ENCODE assay signal across 28 cellular contexts in the genomic region with DNA sequence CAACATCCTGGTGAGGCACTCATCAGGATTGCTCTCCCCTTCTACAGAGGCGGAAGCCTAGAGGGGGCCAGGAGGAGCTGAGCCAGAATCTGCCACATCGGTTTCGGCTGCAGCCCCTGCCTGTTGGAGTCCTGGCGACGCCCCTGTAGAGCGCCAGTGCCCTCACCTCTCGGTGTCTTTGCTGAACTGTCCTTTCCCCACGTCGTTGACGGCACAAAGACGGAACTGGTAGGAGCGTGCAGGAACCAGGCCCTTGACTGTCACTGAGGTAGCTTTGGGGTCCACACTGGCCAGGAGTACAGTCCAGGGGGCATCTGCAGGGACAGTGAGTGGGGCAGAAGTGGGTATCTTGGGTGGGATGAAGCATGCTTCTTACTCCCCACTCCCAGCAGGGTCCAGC.
"Had no signal": no experiment of that assay in that cellular context is flagged by ENCODE, and none has a peak within 500 bp of the region (broad histone marks: within the 10 kb centered on the region; RNA-seq: fewer than 3 reads in every experiment).

No MANE protein-coding gene starts in this region.

- H3K9me3 Mint-ChIP-seq: activated CD4-positive, alpha-beta memory T cell treated with anti-CD3 and anti-CD28 coated beads, Interleukin-2, amount 10 ng/mL, durations not matched to agents 7 days and 5 days; activated CD4-positive, alpha-beta T cell treated with anti-CD3 and anti-CD28 coated beads, Interleukin-2, amount 10 ng/mL, durations not matched to agents 7 days and 5 days; activated naive CD4-positive, alpha-beta T cell treated with anti-CD3 and anti-CD28 coated beads, Interleukin-2, amount 10 ng/mL, durations not matched to agents 7 days and 5 days; activated naive CD4-positive, alpha-beta T cell treated with anti-CD3 and anti-CD28 coated beads, Interleukin-2, amount 50 U/mL, for 72 hours; activated naive CD8-positive, alpha-beta T cell treated with anti-CD3 and anti-CD28 coated beads, Interleukin-2, amount 10 ng/mL, durations not matched to agents 7 days and 5 days; activated T-cell treated with anti-CD3 and anti-CD28 coated beads, Interleukin-2, amount 50 U/mL, for 24 hours; activated T-cell treated with anti-CD3 and anti-CD28 coated beads, Interleukin-2, amount 50 U/mL, for 72 hours; central memory CD8-positive, alpha-beta T cell; dendritic cell treated with granulocyte-macrophage colony-stimulating factor and Interleukin-4, amounts not matched to agents 40 ng/mL and 50 ng/mL, for 4 days; endodermal cell had no signal

- H3K36me3 ChIP-seq: brain microvascular endothelial cell had no signal

- H3K27me3 Mint-ChIP-seq: activated CD4-positive, alpha-beta memory T cell treated with anti-CD3 and anti-CD28 coated beads, Interleukin-2, amount 10 ng/mL, durations not matched to agents 7 days and 5 days; activated CD4-positive, alpha-beta T cell treated with anti-CD3 and anti-CD28 coated beads, Interleukin-2, amount 10 ng/mL, durations not matched to agents 7 days and 5 days; activated naive CD4-positive, alpha-beta T cell treated with anti-CD3 and anti-CD28 coated beads, Interleukin-2, amount 10 ng/mL, durations not matched to agents 7 days and 5 days; activated naive CD8-positive, alpha-beta T cell treated with anti-CD3 and anti-CD28 coated beads, Interleukin-2, amount 10 ng/mL, durations not matched to agents 7 days and 5 days; activated T-cell treated with anti-CD3 and anti-CD28 coated beads, Interleukin-2, amount 50 U/mL, for 24 hours; central memory CD8-positive, alpha-beta T cell; dendritic cell treated with granulocyte-macrophage colony-stimulating factor and Interleukin-4, amounts not matched to agents 40 ng/mL and 50 ng/mL, for 4 days had no signal

- H3K4me3 ChIP-seq: coronary artery, dorsolateral prefrontal cortex had no signal

- H3K4me3 Mint-ChIP-seq: activated CD4-positive, alpha-beta memory T cell treated with anti-CD3 and anti-CD28 coated beads, Interleukin-2, amount 10 ng/mL, durations not matched to agents 7 days and 5 days; activated CD4-positive, alpha-beta T cell treated with anti-CD3 and anti-CD28 coated beads, Interleukin-2, amount 10 ng/mL, durations not matched to agents 7 days and 5 days; activated naive CD4-positive, alpha-beta T cell treated with anti-CD3 and anti-CD28 coated beads, Interleukin-2, amount 10 ng/mL, durations not matched to agents 7 days and 5 days; activated naive CD8-positive, alpha-beta T cell treated with anti-CD3 and anti-CD28 coated beads, Interleukin-2, amount 10 ng/mL, durations not matched to agents 7 days and 5 days; activated T-cell treated with anti-CD3 and anti-CD28 coated beads, Interleukin-2, amount 50 U/mL, for 24 hours; activated T-cell treated with anti-CD3 and anti-CD28 coated beads, Interleukin-2, amount 50 U/mL, for 72 hours; central memory CD8-positive, alpha-beta T cell; dendritic cell treated with granulocyte-macrophage colony-stimulating factor and Interleukin-4, amounts not matched to agents 40 ng/mL and 50 ng/mL, for 4 days; endodermal cell had no signal

- H3K27me3 ChIP-seq: brain microvascular endothelial cell, dorsolateral prefrontal cortex had no signal

- H3K27ac Mint-ChIP-seq: activated CD4-positive, alpha-beta memory T cell treated with anti-CD3 and anti-CD28 coated beads, Interleukin-2, amount 10 ng/mL, durations not matched to agents 7 days and 5 days; activated CD4-positive, alpha-beta T cell treated with anti-CD3 and anti-CD28 coated beads, Interleukin-2, amount 10 ng/mL, durations not matched to agents 7 days and 5 days; activated naive CD4-positive, alpha-beta T cell treated with anti-CD3 and anti-CD28 coated beads, Interleukin-2, amount 10 ng/mL, durations not matched to agents 7 days and 5 days; activated naive CD8-positive, alpha-beta T cell treated with anti-CD3 and anti-CD28 coated beads, Interleukin-2, amount 10 ng/mL, durations not matched to agents 7 days and 5 days; activated T-cell treated with anti-CD3 and anti-CD28 coated beads, Interleukin-2, amount 50 U/mL, for 24 hours; activated T-cell treated with anti-CD3 and anti-CD28 coated beads, Interleukin-2, amount 50 U/mL, for 72 hours; dendritic cell treated with granulocyte-macrophage colony-stimulating factor and Interleukin-4, amounts not matched to agents 40 ng/mL and 50 ng/mL, for 4 days; endodermal cell had no signal

- ATAC-seq: activated naive CD4-positive, alpha-beta T cell treated with anti-CD3 and anti-CD28 coated beads, Interleukin-2, amount 50 U/mL, for 72 hours; activated T-cell treated with anti-CD3 and anti-CD28 coated beads, Interleukin-2, amount 50 U/mL, for 72 hours; esophagus mucosa had no signal

- FAIRE-seq: astrocyte, bronchial epithelial cell, frontal cortex had no signal

- H3K27ac ChIP-seq: brain microvascular endothelial cell, coronary artery, dorsolateral prefrontal cortex had no signal

- DNase-seq: activated CD4-positive, alpha-beta memory T cell treated with anti-CD3 and anti-CD28 coated beads, Interleukin-2, amount 10 ng/mL, durations not matched to agents 7 days and 5 days; activated CD4-positive, alpha-beta T cell treated with anti-CD3 and anti-CD28 coated beads for 1 hour; activated CD4-positive, alpha-beta T cell treated with anti-CD3 and anti-CD28 coated beads for 4 hours; activated CD4-positive, alpha-beta T cell treated with anti-CD3 and anti-CD28 coated beads, Interleukin-2, amount 10 ng/mL, durations not matched to agents 7 days and 5 days; activated CD4-positive, alpha-beta T cell treated with anti-CD3 and anti-CD28 coated beads, Interleukin-2, amount 50 U/mL, for 4 hours; activated CD8-positive, alpha-beta memory T cell treated with anti-CD3 and anti-CD28 coated beads, Interleukin-2, amount 50 U/mL, for 48 hours; activated gamma-delta T cell; activated naive CD4-positive, alpha-beta T cell; activated naive CD4-positive, alpha-beta T cell treated with anti-CD3 and anti-CD28 coated beads, Interleukin-2, amount 10 ng/mL, durations not matched to agents 7 days and 5 days; activated naive CD8-positive, alpha-beta T cell treated with anti-CD3 and anti-CD28 coated beads, Interleukin-2, amount 10 ng/mL, durations not matched to agents 7 days and 5 days; activated T-cell treated with anti-CD3 and anti-CD28 coated beads for 4 hours; activated T-cell treated with anti-CD3 and anti-CD28 coated beads, Interleukin-2, amount 50 U/mL, for 24 hours; activated T-cell treated with anti-CD3 and anti-CD28 coated beads, Interleukin-2, amount 50 U/mL, for 72 hours; brain microvascular endothelial cell; dorsolateral prefrontal cortex; effector memory CD4-positive, alpha-beta T cell; endodermal cell; foreskin fibroblast; head of caudate nucleus; T-helper 2 cell had no signal

- H3K36me3 Mint-ChIP-seq: activated naive CD4-positive, alpha-beta T cell treated with anti-CD3 and anti-CD28 coated beads, Interleukin-2, amount 10 ng/mL, durations not matched to agents 7 days and 5 days; activated naive CD4-positive, alpha-beta T cell treated with anti-CD3 and anti-CD28 coated beads, Interleukin-2, amount 50 U/mL, for 72 hours had no signal

- H3K4me1 Mint-ChIP-seq: activated CD4-positive, alpha-beta memory T cell treated with anti-CD3 and anti-CD28 coated beads, Interleukin-2, amount 10 ng/mL, durations not matched to agents 7 days and 5 days; activated CD4-positive, alpha-beta T cell treated with anti-CD3 and anti-CD28 coated beads, Interleukin-2, amount 10 ng/mL, durations not matched to agents 7 days and 5 days; activated naive CD4-positive, alpha-beta T cell treated with anti-CD3 and anti-CD28 coated beads, Interleukin-2, amount 10 ng/mL, durations not matched to agents 7 days and 5 days; activated naive CD8-positive, alpha-beta T cell treated with anti-CD3 and anti-CD28 coated beads, Interleukin-2, amount 10 ng/mL, durations not matched to agents 7 days and 5 days; central memory CD8-positive, alpha-beta T cell; endodermal cell had no signal
